In the genomic region with DNA sequence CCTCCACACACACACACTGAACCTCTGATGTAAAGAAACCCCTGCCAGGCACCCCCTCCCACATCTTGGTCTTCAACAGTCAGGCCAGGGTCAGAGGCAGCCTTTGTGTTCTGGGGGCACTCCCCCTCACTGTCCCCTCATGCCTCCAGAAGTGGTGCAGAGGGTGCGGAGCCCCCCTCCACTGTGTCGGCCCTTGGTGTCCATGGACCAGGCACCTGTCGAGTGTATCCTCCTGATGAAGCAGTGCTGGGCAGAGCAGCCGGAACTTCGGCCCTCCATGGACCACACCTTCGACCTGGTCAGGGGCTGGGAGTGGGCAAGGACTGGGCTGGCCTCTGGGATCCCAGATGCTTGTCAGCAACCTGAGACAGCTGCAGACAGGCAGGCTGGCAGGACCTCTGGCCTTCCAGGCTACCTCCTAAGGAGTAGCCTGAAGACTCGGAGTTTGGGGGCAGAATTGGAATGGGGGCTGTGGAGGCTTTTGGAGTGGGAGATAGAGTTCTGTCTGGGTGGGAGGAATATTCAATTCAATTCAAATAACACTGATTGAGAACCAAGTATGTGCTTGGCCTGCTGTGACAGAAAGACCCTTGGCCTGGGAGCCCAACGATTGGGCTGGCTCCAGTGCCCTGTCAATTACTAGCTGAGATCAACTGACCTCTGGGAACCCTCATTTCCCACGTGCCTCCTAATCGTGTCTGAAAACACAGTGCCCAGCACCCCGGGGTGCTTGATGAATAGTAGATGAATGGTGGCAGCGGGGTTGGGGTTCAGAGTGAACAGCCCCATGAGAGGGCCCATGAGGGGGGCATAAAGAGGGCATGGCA, we compare ENCODE assay signal across 35 cellular contexts. TPM values are rescaled to one million over a fixed set of nuclear protein-coding genes. Genes with fewer than 3 reads are reported as not detected.
"Had no signal": no experiment of that assay in that cellular context is flagged by ENCODE, and none has a peak within 500 bp of the region (broad histone marks: within the 10 kb centered on the region; RNA-seq: fewer than 3 reads in every experiment).

No MANE protein-coding gene starts in this region.

- ATAC-seq: gastrocnemius medialis, left ventricle myocardium superior, right cardiac atrium had no signal

- H3K4me3 ChIP-seq: adrenal gland, cardiac muscle cell, colonic mucosa, gastrocnemius medialis, thoracic aorta had no signal

- H3K27ac ChIP-seq: adrenal gland, cardiac muscle cell, colonic mucosa, gastrocnemius medialis, parathyroid adenoma, thoracic aorta, VCaP had no signal

- H3K27ac Mint-ChIP-seq: activated naive CD8-positive, alpha-beta T cell treated with anti-CD3 and anti-CD28 coated beads for 36 hours; nephron progenitor cell; stimulated activated naive CD8-positive, alpha-beta T cell treated with anti-CD3 and anti-CD28 coated beads, Interleukin-15, Interleukin-2, amounts not matched to agents 100 ng/mL and 50 ng/mL, for 24 hours had no signal

- DNase-seq: activated CD4-positive, alpha-beta T cell treated with anti-CD3 and anti-CD28 coated beads for 4 hours; activated CD4-positive, alpha-beta T cell treated with anti-CD3 and anti-CD28 coated beads, Interleukin-2, amount 50 U/mL, for 4 hours; activated effector memory CD4-positive, alpha-beta T cell treated with Interleukin-2 at 50 U/mL for 16 hours; activated naive CD4-positive, alpha-beta T cell treated with Interleukin-2 at 50 U/mL for 16 hours; activated naive CD8-positive, alpha-beta T cell treated with anti-CD3 and anti-CD28 coated beads for 36 hours; adrenal gland; aorta; cerebellar nuclear complex; colonic mucosa; effector CD8-positive, alpha-beta T cell; gastrocnemius medialis; glutamatergic neuron; left ventricle myocardium superior; nephron progenitor cell; nucleus accumbens; right cardiac atrium; stimulated activated CD4-positive, alpha-beta T cell treated with anti-CD3 and anti-CD28 coated beads, Interleukin-12 subunit alpha, Interleukin-12 subunit beta, amount 100 ng/mL, for 4 hours; stimulated activated CD4-positive, alpha-beta T cell treated with anti-CD3 and anti-CD28 coated beads, Interleukin-4, amount 100 ng/mL, for 1 hour; trophoblast cell had no signal

- H3K9ac ChIP-seq: parathyroid adenoma had no signal

- H3K79me2 ChIP-seq: parathyroid adenoma had no signal

- H3K9me3 Mint-ChIP-seq: activated naive CD8-positive, alpha-beta T cell treated with anti-CD3 and anti-CD28 coated beads for 36 hours; nephron progenitor cell; stimulated activated naive CD8-positive, alpha-beta T cell treated with anti-CD3 and anti-CD28 coated beads, Interleukin-15, Interleukin-2, amounts not matched to agents 100 ng/mL and 50 ng/mL, for 24 hours had no signal

- H3K9me3 ChIP-seq: adrenal gland, colonic mucosa, gastrocnemius medialis, thoracic aorta had no signal

- FAIRE-seq: islet of Langerhans, TTC549 had no signal

- H2AFZ ChIP-seq: parathyroid adenoma had no signal

- H3K4me3 Mint-ChIP-seq: activated naive CD8-positive, alpha-beta T cell treated with anti-CD3 and anti-CD28 coated beads for 36 hours; stimulated activated naive CD8-positive, alpha-beta T cell treated with anti-CD3 and anti-CD28 coated beads, Interleukin-15, Interleukin-2, amounts not matched to agents 100 ng/mL and 50 ng/mL, for 24 hours had no signal

- H3K36me3 Mint-ChIP-seq: activated naive CD8-positive, alpha-beta T cell treated with anti-CD3 and anti-CD28 coated beads for 36 hours; brain had no signal

- H3K36me3 ChIP-seq: adrenal gland, cardiac muscle cell, colonic mucosa, gastrocnemius medialis, thoracic aorta had no signal

RNA-seq across cellular contexts. Expression of a gene that starts 11.5 kb away (rescaled TPM):
- total RNA-seq: activated naive CD8-positive, alpha-beta T cell treated with anti-CD3 and anti-CD28 coated beads for 36 hours; adrenal gland; aorta; dermis microvascular lymphatic vessel endothelial cell; epithelial cell of proximal tubule; gastrocnemius medialis; left ventricle myocardium superior; lung microvascular endothelial cell; mesenteric fat pad; pulmonary artery endothelial cell; skeletal muscle tissue; subcutaneous adipose tissue; T-helper 1 cell treated with Interleukin-12 subunit alpha and Interleukin-12 subunit beta and Interleukin-4 antibody, amounts not matched to agents 30 ng/mL and 1 ng/mL, for 36 hours; thoracic aorta had no signal
- polyA plus RNA-seq: adrenal gland, aorta had no signal

RNA-seq across cellular contexts. Expression of a gene that starts 24.9 kb away (rescaled TPM):
- total RNA-seq: dermis microvascular lymphatic vessel endothelial cell; left ventricle myocardium superior; lung microvascular endothelial cell; pulmonary artery endothelial cell; T-helper 1 cell treated with Interleukin-12 subunit alpha and Interleukin-12 subunit beta and Interleukin-4 antibody, amounts not matched to agents 30 ng/mL and 1 ng/mL, for 36 hours had no signal
